In the genomic region with DNA sequence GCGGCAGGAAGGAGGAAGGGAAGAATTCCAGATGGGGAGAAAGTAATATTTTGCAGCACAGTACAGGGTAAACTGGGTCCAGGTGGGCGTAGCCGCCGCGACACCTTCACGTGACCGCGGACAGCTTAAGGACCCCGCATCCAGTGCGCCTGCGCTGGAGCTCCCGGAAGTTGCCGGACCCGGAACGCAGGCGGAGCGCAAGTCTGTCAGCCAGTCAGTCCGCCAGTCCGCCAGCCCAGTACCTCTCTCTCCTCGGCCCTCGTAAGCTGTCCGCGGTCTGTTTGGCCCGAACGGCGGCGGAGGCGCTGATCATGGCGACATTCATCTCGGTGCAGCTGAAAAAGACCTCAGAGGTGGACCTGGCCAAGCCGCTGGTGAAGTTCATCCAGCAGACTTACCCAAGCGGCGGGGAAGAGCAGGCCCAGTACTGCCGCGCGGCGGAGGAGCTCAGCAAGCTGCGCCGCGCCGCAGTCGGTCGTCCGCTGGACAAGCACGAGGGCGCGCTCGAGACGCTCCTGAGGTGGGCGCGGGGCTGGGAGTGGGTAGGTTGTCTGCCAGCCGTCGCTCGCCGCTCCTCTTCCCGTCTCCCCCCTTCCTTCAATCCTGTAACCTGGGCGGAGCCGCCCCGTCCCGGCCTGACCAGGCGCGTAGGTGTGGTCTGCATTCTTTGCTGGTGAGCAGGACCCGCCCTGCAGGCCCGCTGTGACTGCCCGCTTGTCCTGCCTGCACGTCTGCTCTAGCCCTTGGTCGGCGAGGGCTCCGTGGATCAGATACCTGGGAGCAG, we compare ENCODE assay signal across 8 cellular contexts. TPM values are rescaled to one million over a fixed set of nuclear protein-coding genes. Genes with fewer than 3 reads are reported as not detected.
DNase-seq lines count a peak whose midpoint lies in the region; ATAC-seq and TF ChIP-seq lines count a peak whose summit lies in the region.

A gene with protein sequence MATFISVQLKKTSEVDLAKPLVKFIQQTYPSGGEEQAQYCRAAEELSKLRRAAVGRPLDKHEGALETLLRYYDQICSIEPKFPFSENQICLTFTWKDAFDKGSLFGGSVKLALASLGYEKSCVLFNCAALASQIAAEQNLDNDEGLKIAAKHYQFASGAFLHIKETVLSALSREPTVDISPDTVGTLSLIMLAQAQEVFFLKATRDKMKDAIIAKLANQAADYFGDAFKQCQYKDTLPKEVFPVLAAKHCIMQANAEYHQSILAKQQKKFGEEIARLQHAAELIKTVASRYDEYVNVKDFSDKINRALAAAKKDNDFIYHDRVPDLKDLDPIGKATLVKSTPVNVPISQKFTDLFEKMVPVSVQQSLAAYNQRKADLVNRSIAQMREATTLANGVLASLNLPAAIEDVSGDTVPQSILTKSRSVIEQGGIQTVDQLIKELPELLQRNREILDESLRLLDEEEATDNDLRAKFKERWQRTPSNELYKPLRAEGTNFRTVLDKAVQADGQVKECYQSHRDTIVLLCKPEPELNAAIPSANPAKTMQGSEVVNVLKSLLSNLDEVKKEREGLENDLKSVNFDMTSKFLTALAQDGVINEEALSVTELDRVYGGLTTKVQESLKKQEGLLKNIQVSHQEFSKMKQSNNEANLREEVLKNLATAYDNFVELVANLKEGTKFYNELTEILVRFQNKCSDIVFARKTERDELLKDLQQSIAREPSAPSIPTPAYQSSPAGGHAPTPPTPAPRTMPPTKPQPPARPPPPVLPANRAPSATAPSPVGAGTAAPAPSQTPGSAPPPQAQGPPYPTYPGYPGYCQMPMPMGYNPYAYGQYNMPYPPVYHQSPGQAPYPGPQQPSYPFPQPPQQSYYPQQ (plus strand): TSS at position 213 of the 784 bp plus-strand sequence. CDS start 99 bp downstream, at position 312.

- no peaks in the 10 kb centered on the region for H3K27me3 Mint-ChIP-seq in activated T-helper 17 cell treated with anti-CD3 and anti-CD28 coated beads, Interleukin-2, amount 50 U/mL, for 72 hours
- no peaks in the 10 kb centered on the region for H3K27me3 Mint-ChIP-seq in natural killer cell (ENCODE audit: low read depth in 2 of 2)

- TF ChIP-seq CTCF in fibroblast of mammary gland (conservative IDR thresholded peaks at IDR 0.05; ENCODE audit: control insufficient read depth, insufficient read depth, low read depth, low read length) (no peak), natural killer cell (IDR thresholded peaks at IDR 0.05) (no peak)

- peak within 1 kb of the TSS; percentile 68 for H3K4me3 ChIP-seq in fibroblast of mammary gland (ENCODE audit: control insufficient read depth, low read depth, low read length)

- H3K27ac ChIP-seq in KOPT-K1 (ENCODE audit: low read depth, low read length, poor library complexity, severe bottlenecking): peak within 1 kb of the TSS; percentile 77

- intact Hi-C loops in natural killer cell (cut with micrococcal nuclease): loop anchor here (1.0 to 2.0 kb wide), 2 partner anchors 82 to 358 kb away; a partner anchor contains a TSS

- peaks cover 16% of the 10 kb centered on the region for H3K9me3 ChIP-seq in KOPT-K1 (ENCODE audit: insufficient read depth, low read length, poor library complexity, severe bottlenecking)

- H3K4me3 Mint-ChIP-seq in activated T-helper 17 cell treated with anti-CD3 and anti-CD28 coated beads, Interleukin-2, amount 50 U/mL, for 72 hours: peak within 1 kb of the TSS; percentile 95
- peak within 1 kb of the TSS; percentile 96 for H3K4me3 Mint-ChIP-seq in natural killer cell

- peaks cover 43% of the 10 kb centered on the region for H3K36me3 Mint-ChIP-seq in activated T-helper 17 cell treated with anti-CD3 and anti-CD28 coated beads, Interleukin-2, amount 50 U/mL, for 72 hours (ENCODE audit: low read depth)
- H3K36me3 Mint-ChIP-seq in natural killer cell: no peaks in the 10 kb centered on the region

- peaks cover 20% of the 10 kb centered on the region for H3K36me3 ChIP-seq in KOPT-K1 (ENCODE audit: insufficient read depth, low read length)

- H3K27ac Mint-ChIP-seq in activated T-helper 17 cell treated with anti-CD3 and anti-CD28 coated beads, Interleukin-2, amount 50 U/mL, for 72 hours: peak within 1 kb of the TSS; percentile 95
- peak within 1 kb of the TSS; percentile 92 to 94 for H3K27ac Mint-ChIP-seq in natural killer cell

- peak; percentile 92 for DNase-seq in EH (ENCODE audit: low read depth)
- peak; percentile 93 for DNase-seq in RPMI8226
- DNase-seq in fibroblast of mammary gland (ENCODE audit: low read depth): peak; percentile 90
- peak; percentile 89 for DNase-seq in natural killer cell
- DNase-seq in stimulated activated naive CD4-positive, alpha-beta T cell treated with Interleukin-2 at 50 U/mL for 16 hours (lab: John Stamatoyannopoulos, UW): peak; percentile 86

- ATAC-seq in GM21786 (IDR thresholded peaks at IDR 0.05; ENCODE audit: unreplicated experiment) (peak; percentile 73), natural killer cell (peak; percentile 87 to 93 (median 92))
- ATAC-seq in activated T-helper 17 cell treated with anti-CD3 and anti-CD28 coated beads, Interleukin-2, amount 50 U/mL, for 72 hours (replicated peaks): peak; percentile 85

- H3K9me3 Mint-ChIP-seq in activated T-helper 17 cell treated with anti-CD3 and anti-CD28 coated beads, Interleukin-2, amount 50 U/mL, for 72 hours: no peaks in the 10 kb centered on the region
- H3K9me3 Mint-ChIP-seq in natural killer cell: no peaks in the 10 kb centered on the region

- peaks cover 28% of the 10 kb centered on the region for H3K4me1 Mint-ChIP-seq in activated T-helper 17 cell treated with anti-CD3 and anti-CD28 coated beads, Interleukin-2, amount 50 U/mL, for 72 hours
- peaks cover 50 to 53% of the 10 kb centered on the region in 2 donors for H3K4me1 Mint-ChIP-seq in natural killer cell

RNA-seq across cellular contexts. Expression of the gene that starts here (rescaled TPM):
- total RNA-seq in activated T-helper 17 cell treated with anti-CD3 and anti-CD28 coated beads, Interleukin-2, amount 50 U/mL, for 72 hours: 100 to 1,000 TPM; 199 to 209 TPM
- 100 to 1,000 TPM; 170 to 182 (median 179) TPM for total RNA-seq in natural killer cell

Comparison
In these comparisons a context has a peak if more than half of its experiments do, and no peak if none do; other contexts are left out.
1. Peak in every context shown above with its lines: DNase-seq, ATAC-seq, H3K4me3 ChIP-seq and H3K27ac ChIP-seq.